In genomic region chr15:70248116-70249025, GRCh38 we compare ENCODE assay signal across 14 cellular contexts.
A peak's percentile ranks its signal among the peaks of the same experiment; 100 is the strongest.
DNase-seq lines count a peak whose midpoint lies in the region; ATAC-seq and TF ChIP-seq lines count a peak whose summit lies in the region.
"Had no signal": no experiment of that assay in that cellular context is flagged by ENCODE, and none has a peak within 500 bp of the region (broad histone marks: within the 10 kb centered on the region; RNA-seq: fewer than 3 reads in every experiment).

No MANE protein-coding gene starts in this region.

- H3K4me2 ChIP-seq in HCT116 (ENCODE audit: low read length): peak overlapping the region; percentile 23

- H3K9ac ChIP-seq in HCT116 (ENCODE audit: low read length): no peak overlapping the region

- TF ChIP-seq POLR2A in HCT116 (IDR thresholded peaks at IDR 0.05; ENCODE audit: borderline replicate concordance, extremely low read depth, insufficient read depth, insufficient read length): no peak

- peaks cover 2% of the 10 kb centered on the region for H3K27me3 Mint-ChIP-seq in activated CD4-positive, alpha-beta T cell treated with anti-CD3 and anti-CD28 coated beads, Interleukin-2, amount 10 ng/mL, durations not matched to agents 7 days and 5 days

- ATAC-seq in HCT116 (peak; percentile 71), RWPE2 (ENCODE audit: low read depth) (no peak), HG02938 (IDR thresholded peaks at IDR 0.05; ENCODE audit: unreplicated experiment) (no peak)
- ATAC-seq: activated T-cell treated with anti-CD3 and anti-CD28 coated beads, Interleukin-2, amount 50 U/mL, for 4 hours; left colon had no signal

- TF ChIP-seq RAD21 in HCT116 (IDR thresholded peaks at IDR 0.05; ENCODE audit: low read depth): no peak

- TF ChIP-seq CTCF in HCT116 (IDR thresholded peaks at IDR 0.05 in 2 of 3, conservative IDR thresholded peaks at IDR 0.05 in 1 of 3; ENCODE audit: borderline replicate concordance in 1 of 3, insufficient read depth in 1 of 3, low read depth in 2 of 3, low read length in 2 of 3) (no peak), RWPE2 (IDR thresholded peaks at IDR 0.05; ENCODE audit: poor library complexity, severe bottlenecking) (no peak)

- BruUV-seq in HCT116 (replicated peaks; lab: Mats Ljungman, UMichigan): no TSS peak

- no peaks in the 10 kb centered on the region for H3K9me3 ChIP-seq in HCT116 (ENCODE audit: control insufficient read depth in 1 of 2, insufficient read depth in 1 of 2, low read depth in 1 of 2, low read length in 2 of 2)
- no peaks in the 10 kb centered on the region for H3K9me3 ChIP-seq in RWPE2 (ENCODE audit: severe bottlenecking)
- H3K9me3 ChIP-seq: uterus had no signal

- no peaks in the 10 kb centered on the region for H3K79me2 ChIP-seq in HCT116 (ENCODE audit: insufficient read depth, low read length)

- RAD21 ChIA-PET in HCT116 (lab: Charles Lee; ENCODE audit: low non-redundant PET in 1 of 2, low total read pairs in 2 of 2, uncharacterized antibody in 2 of 2, unreplicated experiment in 2 of 2): no interaction called here

- H3K27ac ChIP-seq in HCT116 (ENCODE audit: low read depth, low read length) (no peak overlapping the region), RWPE2 (ENCODE audit: poor library complexity, severe bottlenecking) (no peak overlapping the region)
- H3K27ac ChIP-seq: uterus had no signal

- H3K27me3 ChIP-seq in HCT116 (ENCODE audit: insufficient read depth, low read length) (no peaks in the 10 kb centered on the region), RWPE2 (ENCODE audit: insufficient read depth, poor library complexity, severe bottlenecking) (no peaks in the 10 kb centered on the region)
- H3K27me3 ChIP-seq: uterus had no signal

- H3K36me3 ChIP-seq in HCT116 (ENCODE audit: control insufficient read depth in 1 of 2, insufficient read depth in 2 of 2, low read length in 2 of 2) (no peaks in the 10 kb centered on the region), RWPE2 (ENCODE audit: low read depth) (no peaks in the 10 kb centered on the region)
- H3K36me3 ChIP-seq: uterus had no signal

- no peaks in the 10 kb centered on the region for H4K20me1 ChIP-seq in HCT116 (ENCODE audit: insufficient read depth)

- peak overlapping the region; percentile 4 for H2AFZ ChIP-seq in HCT116 (ENCODE audit: low read depth, low read length, poor library complexity, severe bottlenecking)

- H3K4me1 ChIP-seq in HCT116 (ENCODE audit: control insufficient read depth in 1 of 2, insufficient read depth in 2 of 2, low read length in 2 of 2) (peaks cover 15 to 35% of the 10 kb centered on the region in 2 experiments), RWPE2 (ENCODE audit: insufficient read depth, poor library complexity, severe bottlenecking) (peaks cover 12% of the 10 kb centered on the region)
- H3K4me1 ChIP-seq: uterus had no signal

- intact Hi-C loops in HCT116 (cut with micrococcal nuclease): no loop called here

- DNase-seq in D341Med (ENCODE audit: low spot score): peak; percentile 77
- DNase-seq in HCT116 (ENCODE audit: low read depth, low spot score): no peak
- DNase-seq in RWPE2 (ENCODE audit: low spot score): peak; percentile 63
- DNase-seq in left kidney (ENCODE audit: low read depth, low spot score): peak; percentile 91
- no peak for DNase-seq in activated CD4-positive, alpha-beta T cell treated with anti-CD3 and anti-CD28 coated beads, Interleukin-2, amount 10 ng/mL, durations not matched to agents 7 days and 5 days
- no peak for DNase-seq in 8988T
- DNase-seq in SW 1271 (lab: John Stamatoyannopoulos, UW): no peak
- DNase-seq: activated T-cell treated with anti-CD3 and anti-CD28 coated beads, Interleukin-2, amount 50 U/mL, for 4 hours; GOT3; left colon; NCI-H2081; T-helper 9 cell; uterus had no signal

- H3K4me3 ChIP-seq in HCT116 (replicated peaks in 1 of 2; ENCODE audit: low read depth in 1 of 2, low read length in 2 of 2): no peak overlapping the region
- H3K4me3 ChIP-seq in RWPE2 (ENCODE audit: severe bottlenecking): no peak overlapping the region
- H3K4me3 ChIP-seq: uterus had no signal

- CTCF ChIA-PET in HCT116 (lab: Charles Lee): no interaction called here
- CTCF ChIA-PET in activated CD4-positive, alpha-beta T cell treated with anti-CD3 and anti-CD28 coated beads, Interleukin-2, amount 10 ng/mL, durations not matched to agents 7 days and 5 days (lab: Charles Lee): interaction anchor here (0.8 to 1.0 kb wide), 2 partner anchors 20 to 21 kb away, joined by 3 to 4 read pairs; no protein-coding TSS in a partner anchor

- H3K36me3 Mint-ChIP-seq in activated CD4-positive, alpha-beta T cell treated with anti-CD3 and anti-CD28 coated beads, Interleukin-2, amount 10 ng/mL, durations not matched to agents 7 days and 5 days (ENCODE audit: low read depth): no peaks in the 10 kb centered on the region

- H3K9me3 Mint-ChIP-seq in activated CD4-positive, alpha-beta T cell treated with anti-CD3 and anti-CD28 coated beads, Interleukin-2, amount 10 ng/mL, durations not matched to agents 7 days and 5 days: no peaks in the 10 kb centered on the region
- H3K9me3 Mint-ChIP-seq: activated T-cell treated with anti-CD3 and anti-CD28 coated beads, Interleukin-2, amount 50 U/mL, for 4 hours had no signal

- no peaks in the 10 kb centered on the region for H3K9me2 ChIP-seq in HCT116 (ENCODE audit: insufficient read depth)

- no peak overlapping the region for H3K4me3 Mint-ChIP-seq in activated CD4-positive, alpha-beta T cell treated with anti-CD3 and anti-CD28 coated beads, Interleukin-2, amount 10 ng/mL, durations not matched to agents 7 days and 5 days
- H3K4me3 Mint-ChIP-seq: activated T-cell treated with anti-CD3 and anti-CD28 coated beads, Interleukin-2, amount 50 U/mL, for 4 hours had no signal

- peaks cover 39% of the 10 kb centered on the region for H3K4me1 Mint-ChIP-seq in activated CD4-positive, alpha-beta T cell treated with anti-CD3 and anti-CD28 coated beads, Interleukin-2, amount 10 ng/mL, durations not matched to agents 7 days and 5 days

- POLR2A ChIA-PET in HCT116 (lab: Charles Lee): no interaction called here
- POLR2A ChIA-PET in activated CD4-positive, alpha-beta T cell treated with anti-CD3 and anti-CD28 coated beads, Interleukin-2, amount 10 ng/mL, durations not matched to agents 7 days and 5 days (lab: Charles Lee): no interaction called here

- no peak overlapping the region for H3K27ac Mint-ChIP-seq in activated CD4-positive, alpha-beta T cell treated with anti-CD3 and anti-CD28 coated beads, Interleukin-2, amount 10 ng/mL, durations not matched to agents 7 days and 5 days

TF ChIP-seq in HCT116, 20 proteins besides CTCF, POLR2A, EP300 and RAD21:
- 0 out of 2 replicates have a peak, but pooled peaks have one; percentile 14 for TF ChIP-seq EGR1 (IDR thresholded peaks at IDR 0.05; ENCODE audit: low read depth)
- no peak for TF ChIP-seq MAX (IDR thresholded peaks at IDR 0.05)

Comparison
In these comparisons a context has a peak if more than half of its experiments do, and no peak if none do; other contexts are left out.
1. DNase-seq: peak in D341Med (single experiment), RWPE2 (single experiment) and left kidney (single experiment); none in HCT116 (single experiment), activated CD4-positive, alpha-beta T cell treated with anti-CD3 and anti-CD28 coated beads, Interleukin-2, amount 10 ng/mL, durations not matched to agents 7 days and 5 days (single experiment), 8988T (single experiment) and SW 1271 (0 of 2).